In the genomic region with DNA sequence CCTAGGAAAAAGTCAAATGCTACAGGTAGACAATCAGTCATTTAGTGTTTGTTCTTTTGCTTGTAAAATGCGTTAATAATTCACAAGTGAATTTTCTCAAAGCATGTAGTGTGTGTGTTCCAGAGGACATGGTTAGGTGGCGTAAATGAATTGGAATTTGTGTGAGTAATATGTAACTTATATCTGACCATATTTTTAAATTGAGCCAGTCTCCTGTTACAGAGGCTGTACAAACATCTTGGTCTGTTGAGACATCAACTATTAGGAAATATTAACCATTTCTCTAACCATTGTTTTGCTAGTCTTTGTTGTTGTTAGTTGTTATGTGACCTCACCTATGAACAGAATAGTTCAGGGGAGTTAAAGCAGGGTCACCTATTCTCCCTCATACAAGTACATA, we compare ENCODE assay signal across 20 cellular contexts. TPM values are rescaled to one million over a fixed set of nuclear protein-coding genes. Genes with fewer than 3 reads are reported as not detected.
A peak's percentile ranks its signal among the peaks of the same experiment; 100 is the strongest.
DNase-seq lines count a peak whose midpoint lies in the region; ATAC-seq and TF ChIP-seq lines count a peak whose summit lies in the region.
"Had no signal": no experiment of that assay in that cellular context is flagged by ENCODE, and none has a peak within 500 bp of the region (broad histone marks: within the 10 kb centered on the region; RNA-seq: fewer than 3 reads in every experiment).

No MANE protein-coding gene starts in this region.

- H3K4me1 ChIP-seq in prostate gland (replicated peaks) (peaks cover 18% of the 10 kb centered on the region), smooth muscle cell (ENCODE audit: low read depth) (no peaks in the 10 kb centered on the region)
- H3K4me1 ChIP-seq: colonic mucosa, right atrium auricular region, testis had no signal

- H3K9ac ChIP-seq in smooth muscle cell (ENCODE audit: low read depth): no peak overlapping the region
- H3K9ac ChIP-seq: SK-N-SH had no signal

- H3K27ac ChIP-seq in HL-60 (replicated peaks) (peak overlapping the region; percentile 73), prostate gland (peak overlapping the region; percentile 62 to 80), smooth muscle cell (ENCODE audit: low read depth) (no peak overlapping the region)
- H3K27ac ChIP-seq: colonic mucosa, right atrium auricular region, testis had no signal

- H3K36me3 ChIP-seq in prostate gland: no peaks in the 10 kb centered on the region
- H3K36me3 ChIP-seq in smooth muscle cell (ENCODE audit: low read depth): no peaks in the 10 kb centered on the region
- H3K36me3 ChIP-seq: colonic mucosa had no signal

- H3K9me3 ChIP-seq in prostate gland (no peaks in the 10 kb centered on the region), smooth muscle cell (replicated peaks; ENCODE audit: low read depth) (no peaks in the 10 kb centered on the region)
- H3K9me3 ChIP-seq: colonic mucosa, MG63, right atrium auricular region, SK-N-SH, testis had no signal

- H3K4me2 ChIP-seq in smooth muscle cell: no peak overlapping the region
- H3K4me2 ChIP-seq: SK-N-SH had no signal

- no peak for TF ChIP-seq POLR2A in prostate gland (IDR thresholded peaks at IDR 0.05)

- H3F3A ChIP-seq in smooth muscle cell (ENCODE audit: low read depth): no peaks in the 10 kb centered on the region

- DNase-seq in HL-60 (ENCODE audit: low read depth in 1 of 2, low spot score in 1 of 2) (peak in 1 of 2 experiments; percentile 35), amniotic epithelial cell (ENCODE audit: low read depth) (peak; percentile 88), fibroblast of the conjunctiva (ENCODE audit: low read depth) (peak; percentile 32), prostate gland (ENCODE audit: low spot score) (no peak), smooth muscle cell (lab: John Stamatoyannopoulos, UW; ENCODE audit: unreplicated experiment) (no peak), NCI-H1436 (lab: John Stamatoyannopoulos, UW) (no peak)
- DNase-seq in stimulated activated CD4-positive, alpha-beta T cell treated with anti-CD3 and anti-CD28 coated beads, Interleukin-15, amount 100 ng/mL, for 24 hours: no peak
- DNase-seq: activated T-cell treated with anti-CD3 and anti-CD28 coated beads, Interleukin-2, amount 50 U/mL, for 48 hours; C1 segment of cervical spinal cord; colonic mucosa; DND-41; MG63; natural killer cell; NCI-H187; NCI-H510A treated with DMSO at 0.1 percent for 48 hours; SK-N-SH; stimulated activated CD4-positive, alpha-beta T cell treated with anti-CD3 and anti-CD28 coated beads, Interleukin-2, amount 100 ng/mL, for 48 hours; testis had no signal

- H3K27me3 ChIP-seq in HL-60 (ENCODE audit: insufficient read depth, poor library complexity, severe bottlenecking): no peaks in the 10 kb centered on the region
- no peaks in the 10 kb centered on the region for H3K27me3 ChIP-seq in prostate gland (replicated peaks; ENCODE audit: insufficient read depth)
- no peaks in the 10 kb centered on the region for H3K27me3 ChIP-seq in smooth muscle cell (ENCODE audit: low read depth)
- H3K27me3 ChIP-seq: colonic mucosa, MG63, right atrium auricular region, testis had no signal

- 51% methylated on average over 2 of the region's 2 CpGs for WGBS in prostate gland
- 96% methylated on average over 2 of the region's 2 CpGs for WGBS in smooth muscle cell (ENCODE audit: low lambda C conversion rate)

- H3K4me3 ChIP-seq in HL-60 (replicated peaks; ENCODE audit: insufficient read depth, low read length): no peak overlapping the region
- H3K4me3 ChIP-seq in prostate gland: no peak overlapping the region
- H3K4me3 ChIP-seq in smooth muscle cell: no peak overlapping the region
- H3K4me3 ChIP-seq: colonic mucosa, MG63, right atrium auricular region, testis had no signal

- ATAC-seq in HG03521 (IDR thresholded peaks at IDR 0.05; ENCODE audit: unreplicated experiment): no peak

- intact Hi-C loops in prostate gland (cut with DNase I): no loop called here

- H4K20me1 ChIP-seq in smooth muscle cell (ENCODE audit: low read depth): no peaks in the 10 kb centered on the region

- H3K79me2 ChIP-seq in smooth muscle cell (ENCODE audit: low read depth): no peaks in the 10 kb centered on the region

- no peak overlapping the region for H2AFZ ChIP-seq in smooth muscle cell (ENCODE audit: low read depth)

- TF ChIP-seq CTCF in HL-60 (IDR thresholded peaks at IDR 0.05; ENCODE audit: insufficient read depth, low read length): no peak
- no peak for TF ChIP-seq CTCF in prostate gland (IDR thresholded peaks at IDR 0.05)
- no peak for TF ChIP-seq CTCF in smooth muscle cell (IDR thresholded peaks at IDR 0.05; ENCODE audit: borderline replicate concordance, insufficient read depth, poor library complexity, severe bottlenecking)

RNA-seq across cellular contexts. Expression of a gene that starts 22.7 kb away (rescaled TPM):
- total RNA-seq in prostate gland (10 to 100 TPM in 1 of 2 donors, 1 to 10 TPM in 1; 8.4 to 13.0 TPM), smooth muscle cell (5.5 and 7.8 TPM in 2 replicates)
- 2.8 and 3.7 TPM in 2 replicates for polyA plus RNA-seq in smooth muscle cell

RNA-seq across cellular contexts. Expression of a gene that starts 22.8 kb away (rescaled TPM):
- total RNA-seq in prostate gland (10 to 100 TPM in 1 of 2 donors, 1 to 10 TPM in 1; 8.3 to 14.8 TPM), smooth muscle cell (6.3 and 9.2 TPM in 2 replicates)
- 6.0 and 9.5 TPM in 2 replicates for polyA plus RNA-seq in smooth muscle cell

RNA-seq across cellular contexts. Expression of a gene that starts 32.8 kb away (rescaled TPM):
- total RNA-seq in prostate gland (10 to 100 TPM; 43.9 to 46.5 TPM), smooth muscle cell (55.6 and 76.3 TPM in 2 replicates)
- polyA plus RNA-seq in smooth muscle cell: 43.6 and 50.9 TPM in 2 replicates

Comparison
In these comparisons a context has a peak if more than half of its experiments do, and no peak if none do; other contexts are left out.
1. DNase-seq: peak in amniotic epithelial cell (single experiment) and fibroblast of the conjunctiva (single experiment); none in prostate gland (single experiment), stimulated activated CD4-positive, alpha-beta T cell treated with anti-CD3 and anti-CD28 coated beads, Interleukin-15, amount 100 ng/mL, for 24 hours (single experiment), smooth muscle cell (single experiment) and NCI-H1436 (single experiment).